1 cellular context compared by ENCODE assay signal in genomic region chr12:121371404-121371803, GRCh38.
TF ChIP-seq lines count a peak whose summit lies in the region.

No MANE protein-coding gene starts in this region.

TF ChIP-seq in HepG2, 621 proteins besides CTCF, POLR2A, EP300 and RAD21 (continued from another document and continues in another):
- no peak for TF ChIP-seq AHDC1 (CRISPR knock-in tag; IDR thresholded peaks at IDR 0.05; ENCODE audit: borderline replicate concordance)
- no peak for TF ChIP-seq SIN3B (IDR thresholded peaks at IDR 0.05; ENCODE audit: low read length)
- TF ChIP-seq ONECUT2 (CRISPR knock-in tag; IDR thresholded peaks at IDR 0.05), result no peak
- TF ChIP-seq DBP (CRISPR knock-in tag; IDR thresholded peaks at IDR 0.05; ENCODE audit: not compliant biosample characterization), result no peak
- no peak for TF ChIP-seq GPBP1L1 (CRISPR knock-in tag; IDR thresholded peaks at IDR 0.05)
- no peak for TF ChIP-seq ZNF660 (CRISPR knock-in tag; IDR thresholded peaks at IDR 0.05; ENCODE audit: borderline replicate concordance, low read depth)
- no peak for TF ChIP-seq ZSCAN5A (CRISPR knock-in tag; IDR thresholded peaks at IDR 0.05; ENCODE audit: borderline replicate concordance)
- no peak for TF ChIP-seq THYN1 (CRISPR knock-in tag; IDR thresholded peaks at IDR 0.05; ENCODE audit: borderline replicate concordance, low read depth)
- TF ChIP-seq PHB2 (IDR thresholded peaks at IDR 0.05; ENCODE audit: partially characterized antibody), result no peak
- TF ChIP-seq ASH2L (IDR thresholded peaks at IDR 0.05; ENCODE audit: insufficient read length, low read depth, low read length), result no peak
- TF ChIP-seq ZNF256 (CRISPR knock-in tag; conservative IDR thresholded peaks at IDR 0.05), result no peak
- peak; percentile 36; the same call in 1 of the 2 replicates for TF ChIP-seq ZMYM3 (CRISPR knock-in tag; IDR thresholded peaks at IDR 0.05)
- TF ChIP-seq DDIT3 (CRISPR knock-in tag; IDR thresholded peaks at IDR 0.05), result no peak
- no peak for TF ChIP-seq PHF8 (CRISPR knock-in tag; IDR thresholded peaks at IDR 0.05)
- no peak for TF ChIP-seq TERF1 (CRISPR knock-in tag; IDR thresholded peaks at IDR 0.05)
- no peak for TF ChIP-seq HNF1B (CRISPR knock-in tag; IDR thresholded peaks at IDR 0.05)
- TF ChIP-seq MXD3 (CRISPR knock-in tag; IDR thresholded peaks at IDR 0.05), result no peak
- no peak for TF ChIP-seq DR1 (CRISPR knock-in tag; IDR thresholded peaks at IDR 0.05)
- TF ChIP-seq ZNF530 (CRISPR knock-in tag; IDR thresholded peaks at IDR 0.05; ENCODE audit: low read depth), result no peak
- TF ChIP-seq CEBPB (IDR thresholded peaks at IDR 0.05; ENCODE audit: borderline replicate concordance, low read depth, low read length), result no peak
- TF ChIP-seq CSRNP2 (CRISPR knock-in tag; conservative IDR thresholded peaks at IDR 0.05; ENCODE audit: low read depth), result no peak
- TF ChIP-seq ZNF558 (CRISPR knock-in tag; IDR thresholded peaks at IDR 0.05; ENCODE audit: borderline replicate concordance), result no peak
- 0 out of 2 replicates have a peak, but pooled peaks have one; percentile 16 for TF ChIP-seq THAP11 (CRISPR knock-in tag; IDR thresholded peaks at IDR 0.05)
- no peak for TF ChIP-seq PREB (CRISPR knock-in tag; IDR thresholded peaks at IDR 0.05)
- no peak for TF ChIP-seq ZNF235 (CRISPR knock-in tag; IDR thresholded peaks at IDR 0.05; ENCODE audit: borderline replicate concordance)
- no peak for TF ChIP-seq ZC3H13 (CRISPR knock-in tag; IDR thresholded peaks at IDR 0.05)
- TF ChIP-seq ZNF274 (CRISPR knock-in tag; IDR thresholded peaks at IDR 0.05), result no peak
- no peak for TF ChIP-seq PCBP1 (IDR thresholded peaks at IDR 0.05; ENCODE audit: borderline replicate concordance, low read depth, low read length)
- no peak for TF ChIP-seq ZBTB38 (CRISPR knock-in tag; IDR thresholded peaks at IDR 0.05)
- TF ChIP-seq SOX5 (CRISPR knock-in tag; IDR thresholded peaks at IDR 0.05; ENCODE audit: borderline replicate concordance), result no peak
- TF ChIP-seq CENPBD1 (CRISPR knock-in tag; IDR thresholded peaks at IDR 0.05; ENCODE audit: borderline replicate concordance, low read depth), result no peak
- TF ChIP-seq ZFP36 (IDR thresholded peaks at IDR 0.05; ENCODE audit: borderline replicate concordance, low read depth, low read length, partially characterized antibody), result no peak
- no peak for TF ChIP-seq HIC2 (CRISPR knock-in tag; IDR thresholded peaks at IDR 0.05; ENCODE audit: low read depth)
- TF ChIP-seq ZNF710 (CRISPR knock-in tag; IDR thresholded peaks at IDR 0.05; ENCODE audit: borderline replicate concordance), result 0 out of 2 replicates have a peak, but pooled peaks have one; percentile 18
- no peak for TF ChIP-seq TFDP1 (CRISPR knock-in tag; IDR thresholded peaks at IDR 0.05; ENCODE audit: borderline replicate concordance)
- no peak for TF ChIP-seq CHD2 (IDR thresholded peaks at IDR 0.05; ENCODE audit: low read depth, low read length)
- TF ChIP-seq TCF7 (IDR thresholded peaks at IDR 0.05; ENCODE audit: low read depth), result no peak
